ENCODE assay signal across 8 cellular contexts in genomic region chr6:134173936-134174789, GRCh38.
DNase-seq lines count a peak whose midpoint lies in the region; ATAC-seq and TF ChIP-seq lines count a peak whose summit lies in the region.

No MANE protein-coding gene starts in this region.

- peak overlapping the region; percentile 98 for H3K4me3 Mint-ChIP-seq in activated T-helper 2 cell treated with anti-CD3 and anti-CD28 coated beads, Interferon-gamma antibody, Interleukin-2, Interleukin-4, amounts not matched to agents 10 μg/mL and 5 μg/mL and 100 μg/mL, durations not matched to agents 14 hours and 24 hours and 36 hours (ENCODE audit: low read depth)
- peak overlapping the region; percentile 99 for H3K4me3 Mint-ChIP-seq in natural killer cell treated with Interleukin-12 subunit alpha and Interleukin-12 subunit beta and Interleukin-15 and Interleukin-18, amount 100 ng/mL, for 72 hours

- H3K27ac Mint-ChIP-seq in activated T-helper 2 cell treated with anti-CD3 and anti-CD28 coated beads, Interferon-gamma antibody, Interleukin-2, Interleukin-4, amounts not matched to agents 10 μg/mL and 5 μg/mL and 100 μg/mL, durations not matched to agents 14 hours and 24 hours and 36 hours, result peak overlapping the region; percentile 97
- peak overlapping the region; percentile 85 to 92 for H3K27ac Mint-ChIP-seq in natural killer cell treated with Interleukin-12 subunit alpha and Interleukin-12 subunit beta and Interleukin-15 and Interleukin-18, amount 100 ng/mL, for 72 hours

- DNase-seq in SIG-M5 treated with dmso at 0.1 percent for 504 hours (lab: John Stamatoyannopoulos, UW; ENCODE audit: unreplicated experiment) (peak; percentile 78), SIG-M5 (lab: John Stamatoyannopoulos, UW) (no peak), LNCaP clone FGC (ENCODE audit: low read depth) (no peak), RPMI7951 (ENCODE audit: low read depth) (peak; percentile 84), fibroblast of pulmonary artery (ENCODE audit: low read depth) (peak; percentile 92)
- DNase-seq in activated T-helper 2 cell treated with anti-CD3 and anti-CD28 coated beads, Interferon-gamma antibody, Interleukin-2, Interleukin-4, amounts not matched to agents 10 μg/mL and 5 μg/mL and 100 μg/mL, durations not matched to agents 14 hours and 24 hours and 36 hours (ENCODE audit: low spot score), result peak; percentile 74
- DNase-seq in natural killer cell treated with Interleukin-12 subunit alpha and Interleukin-12 subunit beta and Interleukin-15 and Interleukin-18, amount 100 ng/mL, for 72 hours (ENCODE audit: low spot score), result peak; percentile 83
- DNase-seq in stimulated activated naive CD4-positive, alpha-beta T cell (lab: John Stamatoyannopoulos, UW), result peak; percentile 61 to 88 (median 78)

- ATAC-seq in natural killer cell treated with Interleukin-12 subunit alpha and Interleukin-12 subunit beta and Interleukin-15 and Interleukin-18, amount 100 ng/mL, for 72 hours, result no peak

- peaks cover 4% of the 10 kb centered on the region for H3K27me3 Mint-ChIP-seq in activated T-helper 2 cell treated with anti-CD3 and anti-CD28 coated beads, Interferon-gamma antibody, Interleukin-2, Interleukin-4, amounts not matched to agents 10 μg/mL and 5 μg/mL and 100 μg/mL, durations not matched to agents 14 hours and 24 hours and 36 hours (ENCODE audit: low read depth)
- peaks cover 0 to 15% of the 10 kb centered on the region in 2 donors for H3K27me3 Mint-ChIP-seq in natural killer cell treated with Interleukin-12 subunit alpha and Interleukin-12 subunit beta and Interleukin-15 and Interleukin-18, amount 100 ng/mL, for 72 hours

- H3K9me3 Mint-ChIP-seq in activated T-helper 2 cell treated with anti-CD3 and anti-CD28 coated beads, Interferon-gamma antibody, Interleukin-2, Interleukin-4, amounts not matched to agents 10 μg/mL and 5 μg/mL and 100 μg/mL, durations not matched to agents 14 hours and 24 hours and 36 hours, result no peaks in the 10 kb centered on the region
- H3K9me3 Mint-ChIP-seq in natural killer cell treated with Interleukin-12 subunit alpha and Interleukin-12 subunit beta and Interleukin-15 and Interleukin-18, amount 100 ng/mL, for 72 hours, result no peaks in the 10 kb centered on the region

- H3K36me3 Mint-ChIP-seq in activated T-helper 2 cell treated with anti-CD3 and anti-CD28 coated beads, Interferon-gamma antibody, Interleukin-2, Interleukin-4, amounts not matched to agents 10 μg/mL and 5 μg/mL and 100 μg/mL, durations not matched to agents 14 hours and 24 hours and 36 hours (ENCODE audit: low read depth), result peaks cover 54% of the 10 kb centered on the region
- peaks cover 43% of the 10 kb centered on the region for H3K36me3 Mint-ChIP-seq in natural killer cell treated with Interleukin-12 subunit alpha and Interleukin-12 subunit beta and Interleukin-15 and Interleukin-18, amount 100 ng/mL, for 72 hours

- H3K4me3 ChIP-seq in LNCaP clone FGC (ENCODE audit: low read depth, low read length) (peak overlapping the region; percentile 63), fibroblast of pulmonary artery (replicated peaks; ENCODE audit: low read depth, low read length) (peak overlapping the region; percentile 90)

- intact Hi-C loops in activated T-helper 2 cell treated with anti-CD3 and anti-CD28 coated beads, Interferon-gamma antibody, Interleukin-2, Interleukin-4, amounts not matched to agents 10 μg/mL and 5 μg/mL and 100 μg/mL, durations not matched to agents 14 hours and 24 hours and 36 hours (cut with micrococcal nuclease), result loop anchor here (1.0 to 10.0 kb wide), 10 partner anchors 63 to 1011 kb away; partner anchors contain the start of gene MYB

- TF ChIP-seq CTCF in LNCaP clone FGC (IDR thresholded peaks at IDR 0.05; ENCODE audit: control insufficient read depth, extremely low read depth, insufficient read depth) (peak; percentile 82), fibroblast of pulmonary artery (IDR thresholded peaks at IDR 0.05; ENCODE audit: low read length, missing control alignments) (peak; percentile 70)

- H3K4me1 Mint-ChIP-seq in activated T-helper 2 cell treated with anti-CD3 and anti-CD28 coated beads, Interferon-gamma antibody, Interleukin-2, Interleukin-4, amounts not matched to agents 10 μg/mL and 5 μg/mL and 100 μg/mL, durations not matched to agents 14 hours and 24 hours and 36 hours (ENCODE audit: low read depth), result peaks cover 50% of the 10 kb centered on the region
- peaks cover 49 to 63% of the 10 kb centered on the region in 2 donors for H3K4me1 Mint-ChIP-seq in natural killer cell treated with Interleukin-12 subunit alpha and Interleukin-12 subunit beta and Interleukin-15 and Interleukin-18, amount 100 ng/mL, for 72 hours (ENCODE audit: low read depth in 2 of 2)

Comparison
In these comparisons a context has a peak if more than half of its experiments do, and no peak if none do; other contexts are left out.
1. DNase-seq: peak in SIG-M5 treated with dmso at 0.1 percent for 504 hours (single experiment), RPMI7951 (single experiment), activated T-helper 2 cell treated with anti-CD3 and anti-CD28 coated beads, Interferon-gamma antibody, Interleukin-2, Interleukin-4, amounts not matched to agents 10 μg/mL and 5 μg/mL and 100 μg/mL, durations not matched to agents 14 hours and 24 hours and 36 hours (single experiment), fibroblast of pulmonary artery (single experiment), natural killer cell treated with Interleukin-12 subunit alpha and Interleukin-12 subunit beta and Interleukin-15 and Interleukin-18, amount 100 ng/mL, for 72 hours (single experiment) and stimulated activated naive CD4-positive, alpha-beta T cell (6 of 6); none in SIG-M5 (single experiment) and LNCaP clone FGC (single experiment).